ENCODE assay signal across 1 cellular context in the genomic region with DNA sequence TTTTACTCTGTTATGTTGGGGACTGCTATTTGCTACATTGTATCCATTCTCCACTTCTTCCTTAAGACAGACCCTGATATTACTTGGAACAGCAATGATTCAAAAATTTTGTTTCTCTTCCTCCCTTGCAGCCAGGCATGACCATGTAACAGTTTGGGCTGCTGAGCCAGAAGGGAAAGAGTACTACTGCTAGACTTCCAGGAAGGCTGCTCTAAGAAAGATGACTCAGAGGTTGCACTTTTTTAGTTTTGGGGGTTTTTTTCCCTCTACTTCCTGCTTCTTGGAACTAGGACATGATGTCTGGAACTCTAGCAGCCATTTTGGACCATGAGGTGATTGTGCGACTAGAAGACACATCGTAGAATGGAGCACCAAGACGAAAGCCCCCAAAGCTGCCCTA.
A peak's percentile ranks its signal among the peaks of the same experiment; 100 is the strongest.
TF ChIP-seq lines count a peak whose summit lies in the region.

No MANE protein-coding gene starts in this region.

TF ChIP-seq in HCT116, 20 proteins besides CTCF, POLR2A, EP300 and RAD21 (continued from another document):
- TF ChIP-seq, protein P1, sequence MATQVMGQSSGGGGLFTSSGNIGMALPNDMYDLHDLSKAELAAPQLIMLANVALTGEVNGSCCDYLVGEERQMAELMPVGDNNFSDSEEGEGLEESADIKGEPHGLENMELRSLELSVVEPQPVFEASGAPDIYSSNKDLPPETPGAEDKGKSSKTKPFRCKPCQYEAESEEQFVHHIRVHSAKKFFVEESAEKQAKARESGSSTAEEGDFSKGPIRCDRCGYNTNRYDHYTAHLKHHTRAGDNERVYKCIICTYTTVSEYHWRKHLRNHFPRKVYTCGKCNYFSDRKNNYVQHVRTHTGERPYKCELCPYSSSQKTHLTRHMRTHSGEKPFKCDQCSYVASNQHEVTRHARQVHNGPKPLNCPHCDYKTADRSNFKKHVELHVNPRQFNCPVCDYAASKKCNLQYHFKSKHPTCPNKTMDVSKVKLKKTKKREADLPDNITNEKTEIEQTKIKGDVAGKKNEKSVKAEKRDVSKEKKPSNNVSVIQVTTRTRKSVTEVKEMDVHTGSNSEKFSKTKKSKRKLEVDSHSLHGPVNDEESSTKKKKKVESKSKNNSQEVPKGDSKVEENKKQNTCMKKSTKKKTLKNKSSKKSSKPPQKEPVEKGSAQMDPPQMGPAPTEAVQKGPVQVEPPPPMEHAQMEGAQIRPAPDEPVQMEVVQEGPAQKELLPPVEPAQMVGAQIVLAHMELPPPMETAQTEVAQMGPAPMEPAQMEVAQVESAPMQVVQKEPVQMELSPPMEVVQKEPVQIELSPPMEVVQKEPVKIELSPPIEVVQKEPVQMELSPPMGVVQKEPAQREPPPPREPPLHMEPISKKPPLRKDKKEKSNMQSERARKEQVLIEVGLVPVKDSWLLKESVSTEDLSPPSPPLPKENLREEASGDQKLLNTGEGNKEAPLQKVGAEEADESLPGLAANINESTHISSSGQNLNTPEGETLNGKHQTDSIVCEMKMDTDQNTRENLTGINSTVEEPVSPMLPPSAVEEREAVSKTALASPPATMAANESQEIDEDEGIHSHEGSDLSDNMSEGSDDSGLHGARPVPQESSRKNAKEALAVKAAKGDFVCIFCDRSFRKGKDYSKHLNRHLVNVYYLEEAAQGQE (IDR thresholded peaks at IDR 0.05; ENCODE audit: low read depth): no peak
- TF ChIP-seq, protein P2, sequence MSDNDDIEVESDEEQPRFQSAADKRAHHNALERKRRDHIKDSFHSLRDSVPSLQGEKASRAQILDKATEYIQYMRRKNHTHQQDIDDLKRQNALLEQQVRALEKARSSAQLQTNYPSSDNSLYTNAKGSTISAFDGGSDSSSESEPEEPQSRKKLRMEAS (IDR thresholded peaks at IDR 0.05): 0 out of 2 replicates have a peak, but pooled peaks have one; percentile 20
- no peak for TF ChIP-seq TCF7L2 (IDR thresholded peaks at IDR 0.05; ENCODE audit: borderline replicate concordance, extremely low read depth, insufficient read depth, insufficient read length)
- TF ChIP-seq SP1 (IDR thresholded peaks at IDR 0.05; ENCODE audit: low read depth): no peak
